ENCODE assay signal across 1 cellular context in genomic region chr7:40077849-40078248, GRCh38.
TF ChIP-seq lines count a peak whose summit lies in the region.

No MANE protein-coding gene starts in this region.

TF ChIP-seq in GM23338, 12 proteins besides CTCF, POLR2A, EP300 and RAD21:
- TF ChIP-seq NANOG (IDR thresholded peaks at IDR 0.05; ENCODE audit: borderline replicate concordance) (no peak), POLR2AphosphoS5 (IDR thresholded peaks at IDR 0.05; ENCODE audit: low read depth) (no peak), JUNB (IDR thresholded peaks at IDR 0.05; ENCODE audit: unreplicated experiment) (no peak), REST (IDR thresholded peaks at IDR 0.05; ENCODE audit: unreplicated experiment) (no peak), EZH2 (IDR thresholded peaks at IDR 0.05; ENCODE audit: low read depth, unreplicated experiment) (no peak), ZNF331 (CRISPR knock-in tag; IDR thresholded peaks at IDR 0.05; ENCODE audit: low read depth) (no peak), ETS1 (IDR thresholded peaks at IDR 0.05) (no peak), CREB1 (CRISPR knock-in tag; IDR thresholded peaks at IDR 0.05; ENCODE audit: low read depth) (no peak), STAT1 (IDR thresholded peaks at IDR 0.05; ENCODE audit: unreplicated experiment) (no peak), ZNF114 (CRISPR knock-in tag; IDR thresholded peaks at IDR 0.05) (no peak), ZNF462 (CRISPR knock-in tag; IDR thresholded peaks at IDR 0.05) (no peak), EZH2phosphoT487 (IDR thresholded peaks at IDR 0.05; ENCODE audit: unreplicated experiment) (no peak)
